ENCODE assay signal across 7 cellular contexts in genomic region chr5:98775246-98775961, GRCh38. TPM values are rescaled to one million over a fixed set of nuclear protein-coding genes. Genes with fewer than 3 reads are reported as not detected.
DNase-seq lines count a peak whose midpoint lies in the region; ATAC-seq and TF ChIP-seq lines count a peak whose summit lies in the region.

No MANE protein-coding gene starts in this region.

- H3K9me3 Mint-ChIP-seq in activated CD4-positive, alpha-beta memory T cell treated with anti-CD3 and anti-CD28 coated beads for 36 hours: no peaks in the 10 kb centered on the region

- peak overlapping the region; percentile 90 for H3K4me2 ChIP-seq in HCT116 (ENCODE audit: low read length)

- intact Hi-C loops in HCT116 (cut with micrococcal nuclease): no loop called here
- intact Hi-C loops in activated CD4-positive, alpha-beta memory T cell treated with anti-CD3 and anti-CD28 coated beads for 36 hours (cut with micrococcal nuclease): loop anchor here (10.0 kb wide), 1 partner anchor 1231 kb away; no protein-coding TSS in a partner anchor

- no peak for TF ChIP-seq POLR2A in HCT116 (IDR thresholded peaks at IDR 0.05; ENCODE audit: borderline replicate concordance, extremely low read depth, insufficient read depth, insufficient read length)

- no peak overlapping the region for H3K27ac Mint-ChIP-seq in activated CD4-positive, alpha-beta memory T cell treated with anti-CD3 and anti-CD28 coated beads for 36 hours

- DNase-seq in HCT116 (ENCODE audit: low read depth, low spot score) (no peak), iPS DF 6.9 (ENCODE audit: low read depth, low spot score) (no peak), epidermal melanocyte (ENCODE audit: insufficient read length, low spot score) (no peak)
- DNase-seq in activated CD4-positive, alpha-beta memory T cell treated with anti-CD3 and anti-CD28 coated beads for 36 hours: no peak
- no peak for DNase-seq in stimulated activated CD4-positive, alpha-beta T cell treated with anti-CD3 and anti-CD28 coated beads, Interleukin-2, amount 100 ng/mL, for 48 hours

- no peak overlapping the region for H2AFZ ChIP-seq in HCT116 (ENCODE audit: low read depth, low read length, poor library complexity, severe bottlenecking)

- no CpG with 5 or more reads among the region's 12 CpGs for WGBS in iPS DF 6.9 (ENCODE audit: insufficient coverage, insufficient read length)

- POLR2A ChIA-PET in HCT116 (lab: Charles Lee): no interaction called here
- POLR2A ChIA-PET in activated CD4-positive, alpha-beta memory T cell treated with anti-CD3 and anti-CD28 coated beads for 36 hours (lab: Charles Lee): no interaction called here

- H3K9me3 ChIP-seq in HCT116 (ENCODE audit: control insufficient read depth in 1 of 2, insufficient read depth in 1 of 2, low read depth in 1 of 2, low read length in 2 of 2) (no peaks in the 10 kb centered on the region), iPS DF 6.9 (ENCODE audit: control insufficient read depth, insufficient read depth, low read length) (no peaks in the 10 kb centered on the region)

- peak overlapping the region; percentile 91 for H3K4me3 Mint-ChIP-seq in activated CD4-positive, alpha-beta memory T cell treated with anti-CD3 and anti-CD28 coated beads for 36 hours

- no peak for TF ChIP-seq RAD21 in HCT116 (IDR thresholded peaks at IDR 0.05; ENCODE audit: low read depth)

- H3K4me1 ChIP-seq in HCT116 (ENCODE audit: control insufficient read depth in 1 of 2, insufficient read depth in 2 of 2, low read length in 2 of 2): peaks cover 19 to 38% of the 10 kb centered on the region in 2 experiments
- H3K4me1 ChIP-seq in iPS DF 6.9 (ENCODE audit: control insufficient read depth, insufficient read depth, low read length): no peaks in the 10 kb centered on the region; the same call in 1 of the 2 replicates

- no peaks in the 10 kb centered on the region for H3K9me2 ChIP-seq in HCT116 (ENCODE audit: insufficient read depth)

- peaks cover 39% of the 10 kb centered on the region for H3K4me1 Mint-ChIP-seq in activated CD4-positive, alpha-beta memory T cell treated with anti-CD3 and anti-CD28 coated beads for 36 hours (ENCODE audit: low read depth)

- H4K20me1 ChIP-seq in HCT116 (ENCODE audit: insufficient read depth): peaks cover 6% of the 10 kb centered on the region; the same call in 1 of the 2 replicates

- peaks cover 15% of the 10 kb centered on the region for H3K27me3 Mint-ChIP-seq in activated CD4-positive, alpha-beta memory T cell treated with anti-CD3 and anti-CD28 coated beads for 36 hours

- H3K4me3 ChIP-seq in HCT116 (replicated peaks in 1 of 2; ENCODE audit: low read depth in 1 of 2, low read length in 2 of 2): peak overlapping the region; percentile 70 to 83
- H3K4me3 ChIP-seq in iPS DF 6.9 (ENCODE audit: low read length): peak overlapping the region; percentile 97; the same call in 1 of the 2 replicates
- H3K4me3 ChIP-seq in skin epidermis: peak overlapping the region; percentile 59 to 97 (median 90)

- H3K9ac ChIP-seq in HCT116 (ENCODE audit: low read length): peak overlapping the region; percentile 80

- H3K27me3 ChIP-seq in HCT116 (ENCODE audit: insufficient read depth, low read length) (0 out of 2 replicates have a peak, but pooled peaks cover under 1% of the 10 kb centered on the region), iPS DF 6.9 (ENCODE audit: control insufficient read depth, insufficient read depth, low read length) (peaks cover 9% of the 10 kb centered on the region; the same call in 1 of the 2 replicates)

- CTCF ChIA-PET in HCT116 (lab: Charles Lee): no interaction called here
- CTCF ChIA-PET in activated CD4-positive, alpha-beta memory T cell treated with anti-CD3 and anti-CD28 coated beads for 36 hours (lab: Charles Lee): no interaction called here

- H3K27ac ChIP-seq in HCT116 (ENCODE audit: low read depth, low read length) (no peak overlapping the region), iPS DF 6.9 (ENCODE audit: low read length) (no peak overlapping the region), skin epidermis (peak overlapping the region in 13 of 21 experiments; percentile 87 to 96 (median 92))

- no peaks in the 10 kb centered on the region for H3K36me3 Mint-ChIP-seq in activated CD4-positive, alpha-beta memory T cell treated with anti-CD3 and anti-CD28 coated beads for 36 hours

- BruUV-seq in HCT116 (replicated peaks; lab: Mats Ljungman, UMichigan): no TSS peak

- TF ChIP-seq CTCF in HCT116 (IDR thresholded peaks at IDR 0.05 in 2 of 3, conservative IDR thresholded peaks at IDR 0.05 in 1 of 3; ENCODE audit: borderline replicate concordance in 1 of 3, insufficient read depth in 1 of 3, low read depth in 2 of 3, low read length in 2 of 3): no peak

- no peak for ATAC-seq in HCT116
- no peak for ATAC-seq in GM21526 (IDR thresholded peaks at IDR 0.05; ENCODE audit: low FRiP score, unreplicated experiment)

- H3K79me2 ChIP-seq in HCT116 (ENCODE audit: insufficient read depth, low read length): peaks cover 61% of the 10 kb centered on the region

- H3K36me3 ChIP-seq in HCT116 (ENCODE audit: control insufficient read depth in 1 of 2, insufficient read depth in 2 of 2, low read length in 2 of 2) (no peaks in the 10 kb centered on the region; a peak in 2 of 4 replicates), iPS DF 6.9 (ENCODE audit: control insufficient read depth, insufficient read depth, low read length) (peaks cover 3% of the 10 kb centered on the region; the same call in 1 of the 2 replicates)

- RAD21 ChIA-PET in HCT116 (lab: Charles Lee; ENCODE audit: low non-redundant PET in 1 of 2, low total read pairs in 2 of 2, uncharacterized antibody in 2 of 2, unreplicated experiment in 2 of 2): no interaction called here

TF ChIP-seq in HCT116, 20 proteins besides CTCF, POLR2A, EP300 and RAD21:
- TF ChIP-seq YY1 (IDR thresholded peaks at IDR 0.05; ENCODE audit: extremely low read depth, insufficient replicate concordance, low read depth, low read length) (no peak), EZH2 (IDR thresholded peaks at IDR 0.05) (no peak), POLR2AphosphoS5 (IDR thresholded peaks at IDR 0.05; ENCODE audit: low read depth, low read length) (no peak), ZNF274 (IDR thresholded peaks at IDR 0.05; ENCODE audit: low read depth, low read length) (no peak), EZH2phosphoT487 (IDR thresholded peaks at IDR 0.05; ENCODE audit: borderline replicate concordance) (no peak), EGR1 (IDR thresholded peaks at IDR 0.05; ENCODE audit: low read depth) (no peak), REST (IDR thresholded peaks at IDR 0.05; ENCODE audit: low read depth) (no peak), ELF1 (IDR thresholded peaks at IDR 0.05; ENCODE audit: borderline replicate concordance, low read depth) (no peak), MAX (IDR thresholded peaks at IDR 0.05) (no peak), ZFX (IDR thresholded peaks at IDR 0.05) (no peak), JUND (IDR thresholded peaks at IDR 0.05) (no peak)
TF ChIP-seq in HCT116: peak in this region for 0.

RNA-seq across cellular contexts. Expression of gene RGMB, which starts 1.9 kb away (rescaled TPM):
- 18.3 TPM for total RNA-seq in HCT116 (2021; ENCODE audit: unreplicated experiment)
- polyA plus RNA-seq in HCT116 (2012): 10.6 and 10.8 TPM in 2 replicates
- total RNA-seq in activated CD4-positive, alpha-beta memory T cell treated with anti-CD3 and anti-CD28 coated beads for 36 hours: 1 to 10 TPM; 3.3 to 3.8 TPM

Comparison
In these comparisons a context has a peak if more than half of its experiments do, and no peak if none do; other contexts are left out.
1. H3K27ac ChIP-seq: peak in skin epidermis (13 of 21); none in HCT116 (single experiment) and iPS DF 6.9 (single experiment).
2. Peak in every context shown above with its lines, with median percentiles within 50 percentile points of each other: H3K4me3 ChIP-seq.